In the genomic region with DNA sequence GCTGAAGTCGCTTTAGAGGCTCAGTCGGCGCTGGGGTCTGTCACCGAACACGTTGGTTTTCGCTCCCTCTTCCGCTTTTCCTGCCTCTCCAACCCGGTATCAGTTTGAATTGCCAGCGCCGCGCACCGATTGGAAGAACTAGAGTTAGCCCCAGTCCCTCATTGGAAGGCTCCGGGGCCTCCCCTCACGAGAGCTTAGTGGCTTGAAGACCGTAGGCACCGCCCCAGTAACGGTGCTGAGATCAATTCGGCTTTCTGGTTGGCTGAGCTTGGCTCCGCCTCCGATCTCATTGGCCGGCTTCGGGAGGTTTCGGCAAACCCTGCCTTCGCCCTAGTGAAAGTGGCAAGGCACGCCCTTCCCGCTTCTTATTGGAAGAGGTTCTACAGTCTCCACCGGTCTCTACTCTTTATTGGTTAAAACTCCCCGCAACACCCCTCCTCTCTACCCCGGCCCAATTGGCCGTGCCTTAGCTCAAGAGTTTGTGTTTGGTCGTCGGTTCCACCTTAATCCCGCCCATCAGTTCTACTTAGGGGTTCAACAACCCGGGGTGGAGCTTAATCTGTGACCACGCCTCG, we compare ENCODE assay signal across 1 cellular context.
TF ChIP-seq lines count a peak whose summit lies in the region.
"Not testable (repeated sequence)": the region's sequence is repeated elsewhere in the genome, so short reads cannot be mapped to it uniquely, and the experiment has no call there.

A gene (minus strand): TSS at position 51 of the 575 bp plus-strand sequence. CDS start 814 bp downstream, outside the sequence.

TF ChIP-seq in K562, 482 proteins besides CTCF, POLR2A, EP300 and RAD21 (continued from another document):
- TF ChIP-seq, protein P1, sequence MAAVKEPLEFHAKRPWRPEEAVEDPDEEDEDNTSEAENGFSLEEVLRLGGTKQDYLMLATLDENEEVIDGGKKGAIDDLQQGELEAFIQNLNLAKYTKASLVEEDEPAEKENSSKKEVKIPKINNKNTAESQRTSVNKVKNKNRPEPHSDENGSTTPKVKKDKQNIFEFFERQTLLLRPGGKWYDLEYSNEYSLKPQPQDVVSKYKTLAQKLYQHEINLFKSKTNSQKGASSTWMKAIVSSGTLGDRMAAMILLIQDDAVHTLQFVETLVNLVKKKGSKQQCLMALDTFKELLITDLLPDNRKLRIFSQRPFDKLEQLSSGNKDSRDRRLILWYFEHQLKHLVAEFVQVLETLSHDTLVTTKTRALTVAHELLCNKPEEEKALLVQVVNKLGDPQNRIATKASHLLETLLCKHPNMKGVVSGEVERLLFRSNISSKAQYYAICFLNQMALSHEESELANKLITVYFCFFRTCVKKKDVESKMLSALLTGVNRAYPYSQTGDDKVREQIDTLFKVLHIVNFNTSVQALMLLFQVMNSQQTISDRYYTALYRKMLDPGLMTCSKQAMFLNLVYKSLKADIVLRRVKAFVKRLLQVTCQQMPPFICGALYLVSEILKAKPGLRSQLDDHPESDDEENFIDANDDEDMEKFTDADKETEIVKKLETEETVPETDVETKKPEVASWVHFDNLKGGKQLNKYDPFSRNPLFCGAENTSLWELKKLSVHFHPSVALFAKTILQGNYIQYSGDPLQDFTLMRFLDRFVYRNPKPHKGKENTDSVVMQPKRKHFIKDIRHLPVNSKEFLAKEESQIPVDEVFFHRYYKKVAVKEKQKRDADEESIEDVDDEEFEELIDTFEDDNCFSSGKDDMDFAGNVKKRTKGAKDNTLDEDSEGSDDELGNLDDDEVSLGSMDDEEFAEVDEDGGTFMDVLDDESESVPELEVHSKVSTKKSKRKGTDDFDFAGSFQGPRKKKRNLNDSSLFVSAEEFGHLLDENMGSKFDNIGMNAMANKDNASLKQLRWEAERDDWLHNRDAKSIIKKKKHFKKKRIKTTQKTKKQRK (IDR thresholded peaks at IDR 0.05; ENCODE audit: borderline replicate concordance, low read depth, low read length): peak; percentile 74; the same call in 1 of the 2 replicates
- TF ChIP-seq MYBL2 (IDR thresholded peaks at IDR 0.05; ENCODE audit: low read depth): peak; percentile 93
- TF ChIP-seq MYBL2 (CRISPR knock-in tag; IDR thresholded peaks at IDR 0.05; ENCODE audit: borderline replicate concordance); ATF1 (CRISPR knock-in tag; IDR thresholded peaks at IDR 0.05); FOXM1 (CRISPR knock-in tag; IDR thresholded peaks at IDR 0.05; ENCODE audit: low read depth): not testable (repeated sequence)
- TF ChIP-seq CREM (IDR thresholded peaks at IDR 0.05; ENCODE audit: low read depth): 0 out of 2 replicates have a peak, but pooled peaks have one; percentile 26
- peak; percentile 75 for TF ChIP-seq FOS (IDR thresholded peaks at IDR 0.05; ENCODE audit: extremely low read depth, insufficient read length)
- TF ChIP-seq ASH1L (IDR thresholded peaks at IDR 0.05; ENCODE audit: borderline replicate concordance, low read depth, partially characterized antibody): peak; percentile 97
- TF ChIP-seq FOXK2 (conservative IDR thresholded peaks at IDR 0.05 in 1 of 2, IDR thresholded peaks at IDR 0.05 in 1 of 2; ENCODE audit: low read depth in 2 of 2): peak; percentile 72 to 75; a peak in 3 of 4 replicates
- 0 out of 2 replicates have a peak, but pooled peaks have one; percentile 18 for TF ChIP-seq OTX1 (CRISPR knock-in tag; IDR thresholded peaks at IDR 0.05)
- peak; percentile 89 for TF ChIP-seq CC2D1A (IDR thresholded peaks at IDR 0.05)
- TF ChIP-seq, protein P2, sequence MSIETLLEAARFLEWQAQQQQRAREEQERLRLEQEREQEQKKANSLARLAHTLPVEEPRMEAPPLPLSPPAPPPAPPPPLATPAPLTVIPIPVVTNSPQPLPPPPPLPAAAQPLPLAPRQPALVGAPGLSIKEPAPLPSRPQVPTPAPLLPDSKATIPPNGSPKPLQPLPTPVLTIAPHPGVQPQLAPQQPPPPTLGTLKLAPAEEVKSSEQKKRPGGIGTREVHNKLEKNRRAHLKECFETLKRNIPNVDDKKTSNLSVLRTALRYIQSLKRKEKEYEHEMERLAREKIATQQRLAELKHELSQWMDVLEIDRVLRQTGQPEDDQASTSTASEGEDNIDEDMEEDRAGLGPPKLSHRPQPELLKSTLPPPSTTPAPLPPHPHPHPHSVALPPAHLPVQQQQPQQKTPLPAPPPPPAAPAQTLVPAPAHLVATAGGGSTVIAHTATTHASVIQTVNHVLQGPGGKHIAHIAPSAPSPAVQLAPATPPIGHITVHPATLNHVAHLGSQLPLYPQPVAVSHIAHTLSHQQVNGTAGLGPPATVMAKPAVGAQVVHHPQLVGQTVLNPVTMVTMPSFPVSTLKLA (conservative IDR thresholded peaks at IDR 0.05): peak; percentile 35 to 60; a peak in 1 of 4 replicates
- TF ChIP-seq, protein P3, sequence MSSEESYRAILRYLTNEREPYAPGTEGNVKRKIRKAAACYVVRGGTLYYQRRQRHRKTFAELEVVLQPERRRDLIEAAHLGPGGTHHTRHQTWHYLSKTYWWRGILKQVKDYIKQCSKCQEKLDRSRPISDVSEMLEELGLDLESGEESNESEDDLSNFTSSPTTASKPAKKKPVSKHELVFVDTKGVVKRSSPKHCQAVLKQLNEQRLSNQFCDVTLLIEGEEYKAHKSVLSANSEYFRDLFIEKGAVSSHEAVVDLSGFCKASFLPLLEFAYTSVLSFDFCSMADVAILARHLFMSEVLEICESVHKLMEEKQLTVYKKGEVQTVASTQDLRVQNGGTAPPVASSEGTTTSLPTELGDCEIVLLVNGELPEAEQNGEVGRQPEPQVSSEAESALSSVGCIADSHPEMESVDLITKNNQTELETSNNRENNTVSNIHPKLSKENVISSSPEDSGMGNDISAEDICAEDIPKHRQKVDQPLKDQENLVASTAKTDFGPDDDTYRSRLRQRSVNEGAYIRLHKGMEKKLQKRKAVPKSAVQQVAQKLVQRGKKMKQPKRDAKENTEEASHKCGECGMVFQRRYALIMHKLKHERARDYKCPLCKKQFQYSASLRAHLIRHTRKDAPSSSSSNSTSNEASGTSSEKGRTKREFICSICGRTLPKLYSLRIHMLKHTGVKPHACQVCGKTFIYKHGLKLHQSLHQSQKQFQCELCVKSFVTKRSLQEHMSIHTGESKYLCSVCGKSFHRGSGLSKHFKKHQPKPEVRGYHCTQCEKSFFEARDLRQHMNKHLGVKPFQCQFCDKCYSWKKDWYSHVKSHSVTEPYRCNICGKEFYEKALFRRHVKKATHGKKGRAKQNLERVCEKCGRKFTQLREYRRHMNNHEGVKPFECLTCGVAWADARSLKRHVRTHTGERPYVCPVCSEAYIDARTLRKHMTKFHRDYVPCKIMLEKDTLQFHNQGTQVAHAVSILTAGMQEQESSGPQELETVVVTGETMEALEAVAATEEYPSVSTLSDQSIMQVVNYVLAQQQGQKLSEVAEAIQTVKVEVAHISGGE (CRISPR knock-in tag; IDR thresholded peaks at IDR 0.05): 0 out of 6 replicates have a peak, but pooled peaks of 1 of the 3 experiments have one; percentile 44
- peak; percentile 87 for TF ChIP-seq ZNF589 (CRISPR knock-in tag; IDR thresholded peaks at IDR 0.05; ENCODE audit: low read depth)
- TF ChIP-seq SP2 (IDR thresholded peaks at IDR 0.05; ENCODE audit: extremely low read depth, low read depth, low read length, poor library complexity, severe bottlenecking): peak; percentile 60
- peak; percentile 94 for TF ChIP-seq HNRNPLL (IDR thresholded peaks at IDR 0.05; ENCODE audit: low read depth, low read length, poor library complexity, severe bottlenecking)
- TF ChIP-seq NFYB (IDR thresholded peaks at IDR 0.05; ENCODE audit: extremely low read depth, insufficient read length): peak; percentile 64
- TF ChIP-seq ATF1 (tag; IDR thresholded peaks at IDR 0.05): peak; percentile 72
- TF ChIP-seq EP400 (IDR thresholded peaks at IDR 0.05): peak; percentile 34; the same call in 1 of the 2 replicates
- peak; percentile 89 for TF ChIP-seq MBD2 (IDR thresholded peaks at IDR 0.05; ENCODE audit: borderline replicate concordance, low read depth)
- peak; percentile 73 for TF ChIP-seq CHD2 (IDR thresholded peaks at IDR 0.05; ENCODE audit: low read depth, low read length)
- TF ChIP-seq, protein P4, sequence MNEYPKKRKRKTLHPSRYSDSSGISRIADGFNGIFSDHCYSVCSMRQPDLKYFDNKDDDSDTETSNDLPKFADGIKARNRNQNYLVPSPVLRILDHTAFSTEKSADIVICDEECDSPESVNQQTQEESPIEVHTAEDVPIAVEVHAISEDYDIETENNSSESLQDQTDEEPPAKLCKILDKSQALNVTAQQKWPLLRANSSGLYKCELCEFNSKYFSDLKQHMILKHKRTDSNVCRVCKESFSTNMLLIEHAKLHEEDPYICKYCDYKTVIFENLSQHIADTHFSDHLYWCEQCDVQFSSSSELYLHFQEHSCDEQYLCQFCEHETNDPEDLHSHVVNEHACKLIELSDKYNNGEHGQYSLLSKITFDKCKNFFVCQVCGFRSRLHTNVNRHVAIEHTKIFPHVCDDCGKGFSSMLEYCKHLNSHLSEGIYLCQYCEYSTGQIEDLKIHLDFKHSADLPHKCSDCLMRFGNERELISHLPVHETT (CRISPR knock-in tag; conservative IDR thresholded peaks at IDR 0.05 in 1 of 2, IDR thresholded peaks at IDR 0.05 in 1 of 2): peak in 1 of 2 experiments; percentile 84; a peak in 2 of 4 replicates
- TF ChIP-seq, protein P5, sequence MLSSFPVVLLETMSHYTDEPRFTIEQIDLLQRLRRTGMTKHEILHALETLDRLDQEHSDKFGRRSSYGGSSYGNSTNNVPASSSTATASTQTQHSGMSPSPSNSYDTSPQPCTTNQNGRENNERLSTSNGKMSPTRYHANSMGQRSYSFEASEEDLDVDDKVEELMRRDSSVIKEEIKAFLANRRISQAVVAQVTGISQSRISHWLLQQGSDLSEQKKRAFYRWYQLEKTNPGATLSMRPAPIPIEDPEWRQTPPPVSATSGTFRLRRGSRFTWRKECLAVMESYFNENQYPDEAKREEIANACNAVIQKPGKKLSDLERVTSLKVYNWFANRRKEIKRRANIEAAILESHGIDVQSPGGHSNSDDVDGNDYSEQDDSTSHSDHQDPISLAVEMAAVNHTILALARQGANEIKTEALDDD (IDR thresholded peaks at IDR 0.05): peak; percentile 31; the same call in 1 of the 2 replicates
- TF ChIP-seq SP1 (CRISPR knock-in tag; IDR thresholded peaks at IDR 0.05): peak; percentile 65
- peak; percentile 60; the same call in 1 of the 2 replicates for TF ChIP-seq ZNF175 (CRISPR knock-in tag; IDR thresholded peaks at IDR 0.05; ENCODE audit: low read depth)
- peak; percentile 79 for TF ChIP-seq FOXM1 (IDR thresholded peaks at IDR 0.05; ENCODE audit: low read depth)
- TF ChIP-seq CXXC5 (CRISPR knock-in tag; IDR thresholded peaks at IDR 0.05): peak; percentile 64
